15 cellular contexts compared by ENCODE assay signal in genomic region chr4:128521634-128522253, GRCh38.
DNase-seq lines count a peak whose midpoint lies in the region; ATAC-seq and TF ChIP-seq lines count a peak whose summit lies in the region.
"Had no signal": no experiment of that assay in that cellular context is flagged by ENCODE, and none has a peak within 500 bp of the region (broad histone marks: within the 10 kb centered on the region; RNA-seq: fewer than 3 reads in every experiment).

No MANE protein-coding gene starts in this region.

- no peak for TF ChIP-seq EP300 in SK-N-SH (IDR thresholded peaks at IDR 0.05; ENCODE audit: borderline replicate concordance in 1 of 2, low read depth in 1 of 2, low read length in 1 of 2)

- no peak overlapping the region for H3K4me3 ChIP-seq in SK-N-SH (ENCODE audit: low read depth in 2 of 2, low read length in 1 of 2)
- no peak overlapping the region for H3K4me3 ChIP-seq in fibroblast of mammary gland (ENCODE audit: control insufficient read depth, low read depth, low read length)

- H3F3A ChIP-seq in SK-N-SH (replicated peaks; ENCODE audit: insufficient read depth), result peaks cover 21% of the 10 kb centered on the region

- peak overlapping the region; percentile 31; the same call in 1 of the 2 replicates for H2AFZ ChIP-seq in SK-N-SH (ENCODE audit: low read depth)

- CTCF ChIA-PET in SK-N-SH (lab: Yijun Ruan, JAX), result interaction anchor here (1.4 to 1.6 kb wide), 2 partner anchors 30 to 68 kb away, joined by 3 to 5 read pairs; no protein-coding TSS in a partner anchor

- TF ChIP-seq RAD21 in SK-N-SH (IDR thresholded peaks at IDR 0.05; ENCODE audit: low read length), result no peak

- H3K9me3 Mint-ChIP-seq in T-helper 2 cell treated with Interferon-gamma antibody and Interleukin-4, amounts not matched to agents 5 μg/mL and 100 μg/mL, for 36 hours, result no peaks in the 10 kb centered on the region
- H3K9me3 Mint-ChIP-seq: CD4-positive, CD25-positive, alpha-beta regulatory T cell; T-cell had no signal

- H3K9me3 ChIP-seq in SK-N-SH, result no peaks in the 10 kb centered on the region
- H3K9me3 ChIP-seq: neutrophil had no signal

- DNase-seq in H4 (ENCODE audit: low spot score) (peak; percentile 43), SK-N-SH (no peak), fibroblast of mammary gland (ENCODE audit: low read depth) (peak; percentile 47), pulmonary artery endothelial cell (ENCODE audit: low read depth, low spot score) (peak; percentile 77), SKM-1 treated with dmso at 0.1 percent for 144 hours (lab: John Stamatoyannopoulos, UW; ENCODE audit: unreplicated experiment) (no peak)
- no peak for DNase-seq in activated CD4-positive, CD25-positive, alpha-beta regulatory T cell (lab: John Stamatoyannopoulos, UW)
- no peak for DNase-seq in T-helper 2 cell treated with Interferon-gamma antibody and Interleukin-4, amounts not matched to agents 5 μg/mL and 100 μg/mL, for 36 hours (ENCODE audit: low spot score)
- DNase-seq: activated CD4-positive, alpha-beta T cell treated with anti-CD3 and anti-CD28 coated beads for 36 hours; amygdala; CD4-positive, CD25-positive, alpha-beta regulatory T cell; NCI-H226; small intestine; T-cell had no signal

- peaks cover 20 to 34% of the 10 kb centered on the region in 2 experiments for H3K4me1 ChIP-seq in SK-N-SH (ENCODE audit: control insufficient read depth in 1 of 2, insufficient read depth in 2 of 2, low read depth in 1 of 2, low read length in 1 of 2)

- POLR2A ChIA-PET in SK-N-SH (lab: Yijun Ruan, JAX), result no interaction called here

- H3K9ac ChIP-seq in SK-N-SH, result no peak overlapping the region; the same call in 1 of the 2 replicates

- no peaks in the 10 kb centered on the region for H4K20me1 ChIP-seq in SK-N-SH (ENCODE audit: insufficient read depth)

- 0 out of 2 replicates have a peak overlapping the region, but pooled peaks have one; percentile 31 for H3K4me2 ChIP-seq in SK-N-SH

- H3K27me3 Mint-ChIP-seq in T-helper 2 cell treated with Interferon-gamma antibody and Interleukin-4, amounts not matched to agents 5 μg/mL and 100 μg/mL, for 36 hours (ENCODE audit: low read depth), result no peaks in the 10 kb centered on the region
- H3K27me3 Mint-ChIP-seq: CD4-positive, CD25-positive, alpha-beta regulatory T cell had no signal

- peak overlapping the region in 1 of 2 experiments; percentile 37; a peak in 3 of 4 replicates for H3K27ac ChIP-seq in SK-N-SH (ENCODE audit: low read depth in 2 of 2, low read length in 1 of 2)
- H3K27ac ChIP-seq: neutrophil had no signal

- no peaks in the 10 kb centered on the region for H3K9me2 ChIP-seq in SK-N-SH

- WGBS in SK-N-SH (ENCODE audit: low lambda C conversion rate), result 66% methylated on average over 10 of the region's 10 CpGs

- H3K36me3 ChIP-seq in SK-N-SH (replicated peaks in 1 of 2; ENCODE audit: control insufficient read depth in 1 of 2, insufficient read depth in 2 of 2, low read length in 1 of 2), result no peaks in the 10 kb centered on the region
- H3K36me3 ChIP-seq: neutrophil had no signal

- no peaks in the 10 kb centered on the region for H3K79me2 ChIP-seq in SK-N-SH (ENCODE audit: insufficient read depth)

- H3K36me3 Mint-ChIP-seq in T-helper 2 cell treated with Interferon-gamma antibody and Interleukin-4, amounts not matched to agents 5 μg/mL and 100 μg/mL, for 36 hours (ENCODE audit: low read depth), result no peaks in the 10 kb centered on the region
- H3K36me3 Mint-ChIP-seq: CD4-positive, CD25-positive, alpha-beta regulatory T cell; T-cell had no signal

- H3K27me3 ChIP-seq in SK-N-SH (ENCODE audit: insufficient read depth), result no peaks in the 10 kb centered on the region
- H3K27me3 ChIP-seq: neutrophil had no signal

- H3K27ac Mint-ChIP-seq in T-helper 2 cell treated with Interferon-gamma antibody and Interleukin-4, amounts not matched to agents 5 μg/mL and 100 μg/mL, for 36 hours, result no peak overlapping the region
- H3K27ac Mint-ChIP-seq: activated CD4-positive, alpha-beta T cell treated with anti-CD3 and anti-CD28 coated beads for 36 hours; T-cell had no signal

- TF ChIP-seq CTCF in SK-N-SH (IDR thresholded peaks at IDR 0.05) (no peak), fibroblast of mammary gland (conservative IDR thresholded peaks at IDR 0.05; ENCODE audit: control insufficient read depth, insufficient read depth, low read depth, low read length) (no peak)

- ATAC-seq in HG02885 (IDR thresholded peaks at IDR 0.05; ENCODE audit: poor library complexity, unreplicated experiment), result no peak
- ATAC-seq: activated CD4-positive, alpha-beta T cell treated with anti-CD3 and anti-CD28 coated beads for 36 hours; T-cell had no signal

- H3K4me3 Mint-ChIP-seq in T-helper 2 cell treated with Interferon-gamma antibody and Interleukin-4, amounts not matched to agents 5 μg/mL and 100 μg/mL, for 36 hours, result no peak overlapping the region
- H3K4me3 Mint-ChIP-seq: activated CD4-positive, alpha-beta T cell treated with anti-CD3 and anti-CD28 coated beads for 36 hours; CD4-positive, CD25-positive, alpha-beta regulatory T cell; T-cell had no signal

- H3K4me1 Mint-ChIP-seq in T-helper 2 cell treated with Interferon-gamma antibody and Interleukin-4, amounts not matched to agents 5 μg/mL and 100 μg/mL, for 36 hours (ENCODE audit: low read depth), result peaks cover 5% of the 10 kb centered on the region
- H3K4me1 Mint-ChIP-seq: CD4-positive, CD25-positive, alpha-beta regulatory T cell; T-cell had no signal

TF ChIP-seq in SK-N-SH, 30 proteins besides CTCF, POLR2A, EP300 and RAD21 (continues in another document):
- TF ChIP-seq IRF3 (IDR thresholded peaks at IDR 0.05; ENCODE audit: low read depth, low read length), result no peak
- no peak for TF ChIP-seq NRF1 (IDR thresholded peaks at IDR 0.05; ENCODE audit: low read depth, low read length)
- no peak for TF ChIP-seq MEF2A (IDR thresholded peaks at IDR 0.05; ENCODE audit: borderline replicate concordance, low read depth)
- TF ChIP-seq FOXJ3 (CRISPR knock-in tag; IDR thresholded peaks at IDR 0.05), result no peak
- no peak for TF ChIP-seq CHD2 (IDR thresholded peaks at IDR 0.05; ENCODE audit: low read length, partially characterized antibody)
- TF ChIP-seq, protein P1, sequence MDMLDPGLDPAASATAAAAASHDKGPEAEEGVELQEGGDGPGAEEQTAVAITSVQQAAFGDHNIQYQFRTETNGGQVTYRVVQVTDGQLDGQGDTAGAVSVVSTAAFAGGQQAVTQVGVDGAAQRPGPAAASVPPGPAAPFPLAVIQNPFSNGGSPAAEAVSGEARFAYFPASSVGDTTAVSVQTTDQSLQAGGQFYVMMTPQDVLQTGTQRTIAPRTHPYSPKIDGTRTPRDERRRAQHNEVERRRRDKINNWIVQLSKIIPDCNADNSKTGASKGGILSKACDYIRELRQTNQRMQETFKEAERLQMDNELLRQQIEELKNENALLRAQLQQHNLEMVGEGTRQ (IDR thresholded peaks at IDR 0.05; ENCODE audit: borderline replicate concordance, low read depth, low read length), result no peak
- no peak for TF ChIP-seq EZH2phosphoT487 (IDR thresholded peaks at IDR 0.05; ENCODE audit: borderline replicate concordance, low read depth)
- no peak for TF ChIP-seq SMC3 (IDR thresholded peaks at IDR 0.05; ENCODE audit: low read depth, low read length)
- no peak for TF ChIP-seq TAF1 (IDR thresholded peaks at IDR 0.05; ENCODE audit: borderline replicate concordance, low read depth, low read length)
- TF ChIP-seq, protein P2, sequence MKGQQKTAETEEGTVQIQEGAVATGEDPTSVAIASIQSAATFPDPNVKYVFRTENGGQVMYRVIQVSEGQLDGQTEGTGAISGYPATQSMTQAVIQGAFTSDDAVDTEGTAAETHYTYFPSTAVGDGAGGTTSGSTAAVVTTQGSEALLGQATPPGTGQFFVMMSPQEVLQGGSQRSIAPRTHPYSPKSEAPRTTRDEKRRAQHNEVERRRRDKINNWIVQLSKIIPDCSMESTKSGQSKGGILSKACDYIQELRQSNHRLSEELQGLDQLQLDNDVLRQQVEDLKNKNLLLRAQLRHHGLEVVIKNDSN (IDR thresholded peaks at IDR 0.05; ENCODE audit: borderline replicate concordance, low read depth), result no peak
- no peak for TF ChIP-seq GABPA (IDR thresholded peaks at IDR 0.05; ENCODE audit: low read depth)
- no peak for TF ChIP-seq RXRA (IDR thresholded peaks at IDR 0.05; ENCODE audit: borderline replicate concordance, low read depth)
- TF ChIP-seq NFIC (IDR thresholded peaks at IDR 0.05; ENCODE audit: borderline replicate concordance), result no peak
- TF ChIP-seq RCOR1 (IDR thresholded peaks at IDR 0.05; ENCODE audit: low read length), result no peak
- TF ChIP-seq FOXM1 (IDR thresholded peaks at IDR 0.05; ENCODE audit: low read depth), result no peak
- TF ChIP-seq RFX5 (IDR thresholded peaks at IDR 0.05; ENCODE audit: low read length), result no peak
- TF ChIP-seq, protein P3, sequence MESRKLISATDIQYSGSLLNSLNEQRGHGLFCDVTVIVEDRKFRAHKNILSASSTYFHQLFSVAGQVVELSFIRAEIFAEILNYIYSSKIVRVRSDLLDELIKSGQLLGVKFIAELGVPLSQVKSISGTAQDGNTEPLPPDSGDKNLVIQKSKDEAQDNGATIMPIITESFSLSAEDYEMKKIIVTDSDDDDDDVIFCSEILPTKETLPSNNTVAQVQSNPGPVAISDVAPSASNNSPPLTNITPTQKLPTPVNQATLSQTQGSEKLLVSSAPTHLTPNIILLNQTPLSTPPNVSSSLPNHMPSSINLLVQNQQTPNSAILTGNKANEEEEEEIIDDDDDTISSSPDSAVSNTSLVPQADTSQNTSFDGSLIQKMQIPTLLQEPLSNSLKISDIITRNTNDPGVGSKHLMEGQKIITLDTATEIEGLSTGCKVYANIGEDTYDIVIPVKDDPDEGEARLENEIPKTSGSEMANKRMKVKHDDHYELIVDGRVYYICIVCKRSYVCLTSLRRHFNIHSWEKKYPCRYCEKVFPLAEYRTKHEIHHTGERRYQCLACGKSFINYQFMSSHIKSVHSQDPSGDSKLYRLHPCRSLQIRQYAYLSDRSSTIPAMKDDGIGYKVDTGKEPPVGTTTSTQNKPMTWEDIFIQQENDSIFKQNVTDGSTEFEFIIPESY (IDR thresholded peaks at IDR 0.05; ENCODE audit: borderline replicate concordance, low read depth), result no peak
- no peak; the same call in 1 of the 2 replicates for TF ChIP-seq TEAD4 (IDR thresholded peaks at IDR 0.05; ENCODE audit: borderline replicate concordance, insufficient read depth)

Comparison
In these comparisons a context has a peak if more than half of its experiments do, and no peak if none do; other contexts are left out.
1. DNase-seq: peak in H4 (single experiment), fibroblast of mammary gland (single experiment) and pulmonary artery endothelial cell (single experiment); none in SK-N-SH (single experiment), SKM-1 treated with dmso at 0.1 percent for 144 hours (single experiment), activated CD4-positive, CD25-positive, alpha-beta regulatory T cell (0 of 4) and T-helper 2 cell treated with Interferon-gamma antibody and Interleukin-4, amounts not matched to agents 5 μg/mL and 100 μg/mL, for 36 hours (single experiment).